8 cellular contexts compared by ENCODE assay signal in the genomic region with DNA sequence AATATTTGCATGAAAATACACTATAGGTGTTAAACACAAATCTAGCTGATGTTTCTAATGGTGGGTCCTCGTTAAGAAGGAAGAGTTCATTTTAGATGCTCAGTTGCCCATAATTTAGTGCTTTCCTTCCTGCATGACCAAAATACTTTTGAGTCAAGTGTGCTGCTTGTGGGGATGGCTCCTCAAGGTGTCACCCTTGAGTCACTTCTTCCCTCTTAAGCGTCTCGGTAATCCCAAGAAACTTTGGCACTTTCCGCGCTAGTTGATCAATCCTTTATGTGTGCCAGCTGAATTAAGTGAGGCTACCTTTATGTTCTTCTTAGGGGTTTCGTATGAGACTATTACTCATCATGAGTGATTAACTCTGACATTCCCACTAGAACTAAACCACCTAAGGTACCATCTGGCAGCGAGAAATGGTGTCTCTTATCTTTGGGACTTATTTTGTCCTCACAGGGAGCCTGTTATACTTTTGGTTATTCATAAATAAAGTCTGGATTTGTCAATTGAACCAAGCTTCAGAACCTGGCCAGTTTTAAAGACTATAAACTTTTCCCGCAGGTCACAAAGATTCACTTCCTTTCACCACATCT.
DNase-seq lines count a peak whose midpoint lies in the region; ATAC-seq, FAIRE-seq and TF ChIP-seq lines count a peak whose summit lies in the region.

No MANE protein-coding gene starts in this region.

- H3K4me2 ChIP-seq in HepG2 (ENCODE audit: low read depth, low read length): no peak overlapping the region

- TF ChIP-seq CTCF in Peyer's patch (IDR thresholded peaks at IDR 0.05) (peak in 5 of 6 experiments; percentile 32 to 63 (median 52)), HepG2 (CRISPR knock-in tag; IDR thresholded peaks at IDR 0.05) (peak; percentile 61), suprapubic skin (IDR thresholded peaks at IDR 0.05) (peak; percentile 35 to 68)

- ATAC-seq in HepG2: peak; percentile 44; the same call in 1 of the 3 replicates
- no peak for ATAC-seq in HG03095 (IDR thresholded peaks at IDR 0.05; ENCODE audit: unreplicated experiment)
- ATAC-seq in GM19395 (IDR thresholded peaks at IDR 0.05; ENCODE audit: unreplicated experiment): no peak

- CTCF ChIA-PET in HepG2 (lab: Yijun Ruan, JAX; ENCODE audit: low intra/inter-chr PET ratio, low total read pairs): no interaction called here

- DNase-seq in DMS114 treated with DMSO at 0.1 percent for 48 hours (lab: John Stamatoyannopoulos, UW; ENCODE audit: unreplicated experiment) (peak; percentile 3), H7 (peak; percentile 63), Peyer's patch (peak in 1 of 3 donors; percentile 76), dedifferentiated amniotic fluid mesenchymal stem cell (ENCODE audit: extremely low spot score) (peak; percentile 59), HepG2 (ENCODE audit: low spot score) (no peak), suprapubic skin (ENCODE audit: low spot score in 2 of 2) (peak in 1 of 2 donors; percentile 69)

- H3K36me3 ChIP-seq in H7 (replicated peaks; ENCODE audit: control insufficient read depth, insufficient read depth, low read length): no peaks in the 10 kb centered on the region
- H3K36me3 ChIP-seq in Peyer's patch: no peaks in the 10 kb centered on the region
- no peaks in the 10 kb centered on the region for H3K36me3 ChIP-seq in HepG2 (replicated peaks in 1 of 2; ENCODE audit: control insufficient read depth in 1 of 2, insufficient read depth in 2 of 2, low read length in 2 of 2)
- no peaks in the 10 kb centered on the region for H3K36me3 ChIP-seq in suprapubic skin

- TF ChIP-seq POLR2A in Peyer's patch (IDR thresholded peaks at IDR 0.05): no peak
- no peak for TF ChIP-seq POLR2A in HepG2 (IDR thresholded peaks at IDR 0.05; ENCODE audit: insufficient read depth in 1 of 2, low read depth in 2 of 2, low read length in 2 of 2)
- TF ChIP-seq POLR2A in suprapubic skin (IDR thresholded peaks at IDR 0.05): no peak

- intact Hi-C loops in HepG2 (cut with micrococcal nuclease; ENCODE audit: unreplicated experiment): loop anchor here (1.0 to 5.0 kb wide), 2 partner anchors 117 to 467 kb away; no protein-coding TSS in a partner anchor

- TF ChIP-seq EP300 in HepG2 (IDR thresholded peaks at IDR 0.05; ENCODE audit: low read depth in 2 of 2, low read length in 2 of 2) (no peak), HepG2 (CRISPR knock-in tag; IDR thresholded peaks at IDR 0.05; ENCODE audit: borderline replicate concordance) (no peak), suprapubic skin (IDR thresholded peaks at IDR 0.05) (no peak)

- no peak overlapping the region for H3K4me3 ChIP-seq in H7 (ENCODE audit: insufficient read depth, low read depth, low read length)
- H3K4me3 ChIP-seq in Peyer's patch: no peak overlapping the region
- H3K4me3 ChIP-seq in HepG2 (replicated peaks in 1 of 3; ENCODE audit: insufficient read depth in 1 of 3, low read depth in 2 of 3, low read length in 3 of 3): no peak overlapping the region
- H3K4me3 ChIP-seq in suprapubic skin: no peak overlapping the region

- POLR2A ChIA-PET in HepG2 (lab: Yijun Ruan, JAX): no interaction called here

- H3K9me3 ChIP-seq in Peyer's patch (no peaks in the 10 kb centered on the region), HepG2 (ENCODE audit: low read length) (no peaks in the 10 kb centered on the region), suprapubic skin (no peaks in the 10 kb centered on the region)

- H3K27me3 ChIP-seq in H7 (ENCODE audit: control insufficient read depth, insufficient read depth, low read length) (no peaks in the 10 kb centered on the region), Peyer's patch (no peaks in the 10 kb centered on the region), HepG2 (ENCODE audit: control insufficient read depth in 1 of 2, insufficient read depth in 2 of 2, low read length in 2 of 2) (no peaks in the 10 kb centered on the region), suprapubic skin (no peaks in the 10 kb centered on the region)

- BruUV-seq in HepG2 (replicated peaks; lab: Mats Ljungman, UMichigan): no TSS peak

- H3K9ac ChIP-seq in HepG2 (ENCODE audit: insufficient read depth, low read depth, low read length): no peak overlapping the region

- no peaks in the 10 kb centered on the region for H3K4me1 ChIP-seq in Peyer's patch
- no peaks in the 10 kb centered on the region for H3K4me1 ChIP-seq in HepG2 (ENCODE audit: insufficient read depth, low read length)
- peaks cover 11% of the 10 kb centered on the region for H3K4me1 ChIP-seq in suprapubic skin

- FAIRE-seq in HepG2 (lab: Jason Lieb, UNC): no peak

- no peak overlapping the region for H2AFZ ChIP-seq in HepG2 (ENCODE audit: low read length)

- in situ Hi-C loops in HepG2 (cut with HindIII; ENCODE audit: extremely low pct_ligation_motif_present, low pct_unique_long_range_greater_than_20kb): no loop called here

- no peaks in the 10 kb centered on the region for H4K20me1 ChIP-seq in HepG2 (ENCODE audit: insufficient read depth, low read length)

- no peaks in the 10 kb centered on the region for H3K79me2 ChIP-seq in HepG2 (ENCODE audit: insufficient read depth, low read length)

- H3K27ac ChIP-seq in Peyer's patch (no peak overlapping the region), HepG2 (ENCODE audit: extremely low read length, insufficient read depth, low read length) (no peak overlapping the region), suprapubic skin (no peak overlapping the region)

- TF ChIP-seq RAD21 in HepG2 (CRISPR knock-in tag; IDR thresholded peaks at IDR 0.05): no peak

- 21% methylated on average over 8 of the region's 8 CpGs for WGBS in HepG2 (ENCODE audit: low lambda C conversion rate)
- 15% methylated on average over 8 of the region's 8 CpGs for WGBS in suprapubic skin

TF ChIP-seq in HepG2, 621 proteins besides CTCF, POLR2A, EP300 and RAD21:
- TF ChIP-seq, protein P1, sequence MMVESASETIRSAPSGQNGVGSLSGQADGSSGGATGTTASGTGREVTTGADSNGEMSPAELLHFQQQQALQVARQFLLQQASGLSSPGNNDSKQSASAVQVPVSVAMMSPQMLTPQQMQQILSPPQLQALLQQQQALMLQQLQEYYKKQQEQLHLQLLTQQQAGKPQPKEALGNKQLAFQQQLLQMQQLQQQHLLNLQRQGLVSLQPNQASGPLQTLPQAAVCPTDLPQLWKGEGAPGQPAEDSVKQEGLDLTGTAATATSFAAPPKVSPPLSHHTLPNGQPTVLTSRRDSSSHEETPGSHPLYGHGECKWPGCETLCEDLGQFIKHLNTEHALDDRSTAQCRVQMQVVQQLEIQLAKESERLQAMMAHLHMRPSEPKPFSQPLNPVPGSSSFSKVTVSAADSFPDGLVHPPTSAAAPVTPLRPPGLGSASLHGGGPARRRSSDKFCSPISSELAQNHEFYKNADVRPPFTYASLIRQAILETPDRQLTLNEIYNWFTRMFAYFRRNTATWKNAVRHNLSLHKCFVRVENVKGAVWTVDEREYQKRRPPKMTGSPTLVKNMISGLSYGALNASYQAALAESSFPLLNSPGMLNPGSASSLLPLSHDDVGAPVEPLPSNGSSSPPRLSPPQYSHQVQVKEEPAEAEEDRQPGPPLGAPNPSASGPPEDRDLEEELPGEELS (CRISPR knock-in tag; IDR thresholded peaks at IDR 0.05): no peak
- TF ChIP-seq ONECUT2 (CRISPR knock-in tag; IDR thresholded peaks at IDR 0.05) (no peak), EEA1 (CRISPR knock-in tag; IDR thresholded peaks at IDR 0.05; ENCODE audit: borderline replicate concordance) (no peak), STAG1 (CRISPR knock-in tag; IDR thresholded peaks at IDR 0.05) (peak; percentile 55), ZNF335 (CRISPR knock-in tag; IDR thresholded peaks at IDR 0.05) (no peak), SMC3 (IDR thresholded peaks at IDR 0.05; ENCODE audit: low read length) (peak; percentile 19; the same call in 1 of the 2 replicates)
- TF ChIP-seq, protein P2, sequence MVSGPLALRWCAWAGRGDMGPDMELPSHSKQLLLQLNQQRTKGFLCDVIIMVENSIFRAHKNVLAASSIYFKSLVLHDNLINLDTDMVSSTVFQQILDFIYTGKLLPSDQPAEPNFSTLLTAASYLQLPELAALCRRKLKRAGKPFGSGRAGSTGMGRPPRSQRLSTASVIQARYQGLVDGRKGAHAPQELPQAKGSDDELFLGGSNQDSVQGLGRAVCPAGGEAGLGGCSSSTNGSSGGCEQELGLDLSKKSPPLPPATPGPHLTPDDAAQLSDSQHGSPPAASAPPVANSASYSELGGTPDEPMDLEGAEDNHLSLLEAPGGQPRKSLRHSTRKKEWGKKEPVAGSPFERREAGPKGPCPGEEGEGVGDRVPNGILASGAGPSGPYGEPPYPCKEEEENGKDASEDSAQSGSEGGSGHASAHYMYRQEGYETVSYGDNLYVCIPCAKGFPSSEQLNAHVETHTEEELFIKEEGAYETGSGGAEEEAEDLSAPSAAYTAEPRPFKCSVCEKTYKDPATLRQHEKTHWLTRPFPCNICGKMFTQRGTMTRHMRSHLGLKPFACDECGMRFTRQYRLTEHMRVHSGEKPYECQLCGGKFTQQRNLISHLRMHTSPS (CRISPR knock-in tag; IDR thresholded peaks at IDR 0.05; ENCODE audit: low read depth): no peak
